In genomic region chr19:40246292-40247073, GRCh38 we compare ENCODE assay signal across 1 cellular context.
TF ChIP-seq lines count a peak whose summit lies in the region.

No MANE protein-coding gene starts in this region.

TF ChIP-seq in HepG2, 621 proteins besides CTCF, POLR2A, EP300 and RAD21:
- TF ChIP-seq HOXD1 (CRISPR knock-in tag; IDR thresholded peaks at IDR 0.05) (no peak), ZNF232 (CRISPR knock-in tag; IDR thresholded peaks at IDR 0.05; ENCODE audit: borderline replicate concordance) (no peak), DMAP1 (CRISPR knock-in tag; IDR thresholded peaks at IDR 0.05) (no peak), MAFK (conservative IDR thresholded peaks at IDR 0.05 in 1 of 2, IDR thresholded peaks at IDR 0.05 in 1 of 2; ENCODE audit: low read length in 2 of 2) (peak; percentile 71 to 77), MAFF (IDR thresholded peaks at IDR 0.05; ENCODE audit: low read depth, low read length) (peak; percentile 59; the same call in 1 of the 2 replicates), ZNF615 (CRISPR knock-in tag; IDR thresholded peaks at IDR 0.05; ENCODE audit: borderline replicate concordance) (no peak), ZBTB26 (CRISPR knock-in tag; IDR thresholded peaks at IDR 0.05; ENCODE audit: borderline replicate concordance) (no peak)
TF ChIP-seq in HepG2: peak in this region for 2.
